ENCODE assay signal across 13 cellular contexts in genomic region chr19:15381429-15381828, GRCh38. TPM values are rescaled to one million over a fixed set of nuclear protein-coding genes. Genes with fewer than 3 reads are reported as not detected.
A peak's percentile ranks its signal among the peaks of the same experiment; 100 is the strongest.
DNase-seq lines count a peak whose midpoint lies in the region; ATAC-seq and TF ChIP-seq lines count a peak whose summit lies in the region.
"Had no signal": no experiment of that assay in that cellular context is flagged by ENCODE, and none has a peak within 500 bp of the region (broad histone marks: within the 10 kb centered on the region; RNA-seq: fewer than 3 reads in every experiment).

No MANE protein-coding gene starts in this region.

- H3K4me3 Mint-ChIP-seq in CD4-positive, alpha-beta T cell, result peak overlapping the region; percentile 92
- no peak overlapping the region; the same call in 1 of the 2 replicates for H3K4me3 Mint-ChIP-seq in HFFc6
- H3K4me3 Mint-ChIP-seq in activated naive CD8-positive, alpha-beta T cell treated with anti-CD3 and anti-CD28 coated beads, Interleukin-2, amount 10 ng/mL, durations not matched to agents 7 days and 5 days, result peak overlapping the region; percentile 37
- H3K4me3 Mint-ChIP-seq in natural killer cell treated with Interleukin-12 subunit alpha and Interleukin-12 subunit beta and Interleukin-15 and Interleukin-18, amount 100 ng/mL, for 72 hours, result peak overlapping the region; percentile 30

- intact Hi-C loops in CD4-positive, alpha-beta T cell (cut with DNase I, micrococcal nuclease), result loop anchor here in 1 of 2 experiments (1.0 kb wide), 1 partner anchor 37 kb away; the partner anchor contains the start of gene AKAP8L

- H3K9me3 ChIP-seq in CD4-positive, alpha-beta T cell (ENCODE audit: control insufficient read depth, low read length), result no peaks in the 10 kb centered on the region
- H3K9me3 ChIP-seq in Peyer's patch, result no peaks in the 10 kb centered on the region

- CTCF ChIA-PET in CD4-positive, alpha-beta T cell (lab: Charles Lee), result no interaction called here

- H3K4me1 Mint-ChIP-seq in CD4-positive, alpha-beta T cell (ENCODE audit: low read depth), result peaks cover 42% of the 10 kb centered on the region
- peaks cover 37% of the 10 kb centered on the region for H3K4me1 Mint-ChIP-seq in HFFc6 (ENCODE audit: low read depth)
- H3K4me1 Mint-ChIP-seq in activated naive CD8-positive, alpha-beta T cell treated with anti-CD3 and anti-CD28 coated beads, Interleukin-2, amount 10 ng/mL, durations not matched to agents 7 days and 5 days, result peaks cover 21% of the 10 kb centered on the region
- H3K4me1 Mint-ChIP-seq in natural killer cell treated with Interleukin-12 subunit alpha and Interleukin-12 subunit beta and Interleukin-15 and Interleukin-18, amount 100 ng/mL, for 72 hours (ENCODE audit: low read depth in 2 of 2), result peaks cover 27 to 32% of the 10 kb centered on the region in 2 donors

- TF ChIP-seq CTCF in CD4-positive, alpha-beta T cell (IDR thresholded peaks at IDR 0.05), result no peak
- TF ChIP-seq CTCF in HFFc6 (IDR thresholded peaks at IDR 0.05) (no peak), foreskin keratinocyte (conservative IDR thresholded peaks at IDR 0.05) (no peak), Peyer's patch (IDR thresholded peaks at IDR 0.05) (no peak)

- DNase-seq in CD4-positive, alpha-beta T cell, result no peak
- DNase-seq in HFFc6 (no peak), GF-D8 (lab: John Stamatoyannopoulos, UW) (no peak), foreskin keratinocyte (no peak), dermis blood vessel endothelial cell (no peak), Peyer's patch (no peak)
- DNase-seq in activated naive CD8-positive, alpha-beta T cell treated with anti-CD3 and anti-CD28 coated beads, Interleukin-2, amount 10 ng/mL, durations not matched to agents 7 days and 5 days, result no peak
- DNase-seq in natural killer cell treated with Interleukin-12 subunit alpha and Interleukin-12 subunit beta and Interleukin-15 and Interleukin-18, amount 100 ng/mL, for 72 hours (ENCODE audit: low spot score), result no peak
- DNase-seq: Calu3, cerebellar nuclear complex, kidney, NCI-H2107, PC-3 had no signal

- no peaks in the 10 kb centered on the region for H3K27me3 ChIP-seq in CD4-positive, alpha-beta T cell (ENCODE audit: control insufficient read depth, insufficient read depth, low read length)
- H3K27me3 ChIP-seq in foreskin keratinocyte, result no peaks in the 10 kb centered on the region
- no peaks in the 10 kb centered on the region for H3K27me3 ChIP-seq in Peyer's patch

- H3K4me1 ChIP-seq in foreskin keratinocyte (peaks cover 6% of the 10 kb centered on the region), Peyer's patch (peaks cover 4 to 26% (median 16%) of the 10 kb centered on the region in 4 donors)

- no peak for ATAC-seq in CD4-positive, alpha-beta T cell (ENCODE audit: poor library complexity)
- ATAC-seq in activated naive CD8-positive, alpha-beta T cell treated with anti-CD3 and anti-CD28 coated beads, Interleukin-2, amount 10 ng/mL, durations not matched to agents 7 days and 5 days (ENCODE audit: low read depth), result no peak
- no peak for ATAC-seq in natural killer cell treated with Interleukin-12 subunit alpha and Interleukin-12 subunit beta and Interleukin-15 and Interleukin-18, amount 100 ng/mL, for 72 hours
- ATAC-seq in foreskin keratinocyte, result no peak
- ATAC-seq: PC-3 had no signal

- peaks cover 0 to 4% (median 0%) of the 10 kb centered on the region in 3 donors for H3K36me3 ChIP-seq in Peyer's patch

- H3K27ac ChIP-seq in CD4-positive, alpha-beta T cell (ENCODE audit: low read depth, low read length), result no peak overlapping the region
- no peak overlapping the region for H3K27ac ChIP-seq in foreskin keratinocyte
- H3K27ac ChIP-seq in Peyer's patch, result no peak overlapping the region

- no peak for TF ChIP-seq POLR2A in Peyer's patch (IDR thresholded peaks at IDR 0.05)

- H3K36me3 Mint-ChIP-seq in CD4-positive, alpha-beta T cell (ENCODE audit: low read depth), result peaks cover 18% of the 10 kb centered on the region
- H3K36me3 Mint-ChIP-seq in HFFc6 (ENCODE audit: low read depth), result peaks cover 11% of the 10 kb centered on the region; the same call in 1 of the 2 replicates
- peaks cover 6% of the 10 kb centered on the region for H3K36me3 Mint-ChIP-seq in activated naive CD8-positive, alpha-beta T cell treated with anti-CD3 and anti-CD28 coated beads, Interleukin-2, amount 10 ng/mL, durations not matched to agents 7 days and 5 days
- H3K36me3 Mint-ChIP-seq in natural killer cell treated with Interleukin-12 subunit alpha and Interleukin-12 subunit beta and Interleukin-15 and Interleukin-18, amount 100 ng/mL, for 72 hours, result peaks cover 5% of the 10 kb centered on the region

- no peaks in the 10 kb centered on the region for H3K27me3 Mint-ChIP-seq in CD4-positive, alpha-beta T cell
- H3K27me3 Mint-ChIP-seq in HFFc6 (ENCODE audit: insufficient read depth), result peaks cover 16% of the 10 kb centered on the region
- no peaks in the 10 kb centered on the region for H3K27me3 Mint-ChIP-seq in activated naive CD8-positive, alpha-beta T cell treated with anti-CD3 and anti-CD28 coated beads, Interleukin-2, amount 10 ng/mL, durations not matched to agents 7 days and 5 days
- H3K27me3 Mint-ChIP-seq in natural killer cell treated with Interleukin-12 subunit alpha and Interleukin-12 subunit beta and Interleukin-15 and Interleukin-18, amount 100 ng/mL, for 72 hours, result no peaks in the 10 kb centered on the region

- POLR2A ChIA-PET in CD4-positive, alpha-beta T cell (lab: Charles Lee), result no interaction called here
- POLR2A ChIA-PET in activated naive CD8-positive, alpha-beta T cell treated with anti-CD3 and anti-CD28 coated beads, Interleukin-2, amount 10 ng/mL, durations not matched to agents 7 days and 5 days (lab: Charles Lee), result no interaction called here

- no peak overlapping the region for H3K4me3 ChIP-seq in Peyer's patch

- H3K27ac Mint-ChIP-seq in CD4-positive, alpha-beta T cell, result peak overlapping the region; percentile 97
- H3K27ac Mint-ChIP-seq in HFFc6, result peak overlapping the region; percentile 88
- H3K27ac Mint-ChIP-seq in activated naive CD8-positive, alpha-beta T cell treated with anti-CD3 and anti-CD28 coated beads, Interleukin-2, amount 10 ng/mL, durations not matched to agents 7 days and 5 days, result no peak overlapping the region
- H3K27ac Mint-ChIP-seq in natural killer cell treated with Interleukin-12 subunit alpha and Interleukin-12 subunit beta and Interleukin-15 and Interleukin-18, amount 100 ng/mL, for 72 hours, result peak overlapping the region; percentile 73 to 85

- H3K9me3 Mint-ChIP-seq in CD4-positive, alpha-beta T cell, result no peaks in the 10 kb centered on the region
- H3K9me3 Mint-ChIP-seq in HFFc6, result no peaks in the 10 kb centered on the region
- H3K9me3 Mint-ChIP-seq in activated naive CD8-positive, alpha-beta T cell treated with anti-CD3 and anti-CD28 coated beads, Interleukin-2, amount 10 ng/mL, durations not matched to agents 7 days and 5 days, result no peaks in the 10 kb centered on the region
- no peaks in the 10 kb centered on the region for H3K9me3 Mint-ChIP-seq in natural killer cell treated with Interleukin-12 subunit alpha and Interleukin-12 subunit beta and Interleukin-15 and Interleukin-18, amount 100 ng/mL, for 72 hours

RNA-seq across cellular contexts. Expression of gene AKAP8, which starts 1.8 kb away (rescaled TPM):
- total RNA-seq in CD4-positive, alpha-beta T cell, result 10 to 100 TPM; 87.5 to 90.1 TPM
- total RNA-seq in HFFc6 (2021; fragmentation: NEBNext Ultra II Directional; extraction: Animal tissue kit (Norgen Biotek cat#: 25700)), result 10 to 100 TPM; 22.8 to 31.2 (median 29.6) TPM
- total RNA-seq in activated naive CD8-positive, alpha-beta T cell treated with anti-CD3 and anti-CD28 coated beads, Interleukin-2, amount 10 ng/mL, durations not matched to agents 7 days and 5 days, result 10 to 100 TPM; 57.4 to 59.1 TPM
- 10 to 100 TPM; 61.4 to 78.3 TPM for total RNA-seq in natural killer cell treated with Interleukin-12 subunit alpha and Interleukin-12 subunit beta and Interleukin-15 and Interleukin-18, amount 100 ng/mL, for 72 hours
- 20.8 and 23.4 TPM in 2 replicates for total RNA-seq in foreskin keratinocyte
- 11.2 and 11.9 TPM in 2 replicates for polyA plus RNA-seq in foreskin keratinocyte
- 19.9 and 24.2 TPM in 2 replicates for total RNA-seq in dermis blood vessel endothelial cell
- 10 to 100 TPM; 27.1 to 86.6 (median 58.5) TPM for total RNA-seq in Peyer's patch

RNA-seq across cellular contexts. Expression of gene AKAP8L, which starts 37.4 kb away (rescaled TPM):
- 100 to 1,000 TPM; 157 to 162 TPM for total RNA-seq in CD4-positive, alpha-beta T cell
- total RNA-seq in HFFc6 (2021; fragmentation: NEBNext Ultra II Directional; extraction: Animal tissue kit (Norgen Biotek cat#: 25700)), result 10 to 100 TPM; 49.4 to 54.4 (median 52.0) TPM
- 100 to 1,000 TPM; 146 to 149 TPM for total RNA-seq in activated naive CD8-positive, alpha-beta T cell treated with anti-CD3 and anti-CD28 coated beads, Interleukin-2, amount 10 ng/mL, durations not matched to agents 7 days and 5 days
- total RNA-seq in natural killer cell treated with Interleukin-12 subunit alpha and Interleukin-12 subunit beta and Interleukin-15 and Interleukin-18, amount 100 ng/mL, for 72 hours, result 100 to 1,000 TPM in 1 of 2 donors, 10 to 100 TPM in 1; 72.8 to 123 TPM
- 42.7 and 43.1 TPM in 2 replicates for total RNA-seq in foreskin keratinocyte
- 32.4 and 35.7 TPM in 2 replicates for polyA plus RNA-seq in foreskin keratinocyte
- 49.0 and 70.8 TPM in 2 replicates for total RNA-seq in dermis blood vessel endothelial cell
- total RNA-seq in Peyer's patch, result 100 to 1,000 TPM; 129 to 275 (median 247) TPM

RNA-seq across cellular contexts. Expression of gene BRD4, which starts 49.1 kb away (rescaled TPM):
- 100 to 1,000 TPM; 101 to 102 TPM for total RNA-seq in CD4-positive, alpha-beta T cell
- 10 to 100 TPM; 74.9 to 85.2 (median 81.5) TPM for total RNA-seq in HFFc6 (2021; fragmentation: NEBNext Ultra II Directional; extraction: Animal tissue kit (Norgen Biotek cat#: 25700))
- 100 to 1,000 TPM; 132 to 134 TPM for total RNA-seq in activated naive CD8-positive, alpha-beta T cell treated with anti-CD3 and anti-CD28 coated beads, Interleukin-2, amount 10 ng/mL, durations not matched to agents 7 days and 5 days
- 100 to 1,000 TPM; 111 to 161 TPM for total RNA-seq in natural killer cell treated with Interleukin-12 subunit alpha and Interleukin-12 subunit beta and Interleukin-15 and Interleukin-18, amount 100 ng/mL, for 72 hours
- total RNA-seq in foreskin keratinocyte (27.3 and 27.8 TPM in 2 replicates), dermis blood vessel endothelial cell (10.9 and 21.3 TPM in 2 replicates), Peyer's patch (100 to 1,000 TPM in 1 of 4 donors, 10 to 100 TPM in 3; 51.0 to 148 (median 77.5) TPM)
- 11.5 and 13.5 TPM in 2 replicates for polyA plus RNA-seq in foreskin keratinocyte
